In the genomic region with DNA sequence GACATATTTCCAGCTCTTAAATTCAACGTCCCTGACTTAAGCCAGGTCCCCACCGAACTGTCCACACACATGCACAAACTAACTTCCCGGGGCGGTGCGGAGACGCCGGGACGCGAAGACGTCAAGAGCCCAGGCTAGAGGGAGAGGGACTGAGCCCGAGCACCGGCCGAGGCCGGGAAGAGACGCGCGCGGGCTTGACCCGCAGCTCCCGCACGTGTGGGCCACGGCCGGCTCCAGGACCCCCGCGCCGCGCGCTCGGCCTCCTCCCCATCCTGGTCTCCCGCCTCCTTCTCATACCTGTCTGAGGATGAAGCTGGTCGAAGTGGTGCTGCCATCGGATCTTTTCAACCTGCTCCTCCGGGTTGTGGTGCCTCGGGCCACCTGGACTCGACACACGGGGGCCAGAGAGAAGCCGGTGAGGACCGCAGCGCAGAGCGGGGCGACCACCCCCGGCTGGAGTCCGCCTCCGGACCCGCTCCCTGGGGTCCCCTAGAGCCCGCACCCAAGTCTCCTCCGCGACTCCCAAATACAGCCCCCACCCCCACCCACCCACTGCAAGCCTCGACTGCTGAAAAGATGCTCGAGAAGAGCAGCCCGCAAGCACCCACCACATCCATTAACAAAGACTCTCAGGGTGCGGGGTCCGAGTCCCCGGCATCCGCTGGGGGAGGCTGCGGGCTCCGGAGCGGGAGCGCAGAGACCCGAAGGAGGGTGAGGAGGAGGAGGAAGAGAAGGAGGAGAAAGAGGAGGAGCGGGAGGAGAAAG, we compare ENCODE assay signal across 7 cellular contexts. TPM values are rescaled to one million over a fixed set of nuclear protein-coding genes. Genes with fewer than 3 reads are reported as not detected.
DNase-seq lines count a peak whose midpoint lies in the region; ATAC-seq and TF ChIP-seq lines count a peak whose summit lies in the region.

No MANE protein-coding gene starts in this region.

- H3K4me1 Mint-ChIP-seq in activated T-helper 2 cell treated with anti-CD3 and anti-CD28 coated beads, Interferon-gamma antibody, Interleukin-2, Interleukin-4, amounts not matched to agents 10 μg/mL and 5 μg/mL and 100 μg/mL, durations not matched to agents 14 hours and 24 hours and 36 hours (ENCODE audit: low read depth): peaks cover 15% of the 10 kb centered on the region

- H3K9me3 ChIP-seq in heart right ventricle (no peaks in the 10 kb centered on the region), psoas muscle (no peaks in the 10 kb centered on the region)

- TF ChIP-seq CTCF in GM13976 (IDR thresholded peaks at IDR 0.05; ENCODE audit: borderline replicate concordance, control extremely low read depth, extremely low read depth, insufficient read depth, missing control alignments): no peak
- no peak for TF ChIP-seq CTCF in heart right ventricle (IDR thresholded peaks at IDR 0.05)
- TF ChIP-seq CTCF in psoas muscle (IDR thresholded peaks at IDR 0.05): no peak

- peak overlapping the region in 1 of 10 donors; percentile 6 for H3K27ac ChIP-seq in heart right ventricle
- no peak overlapping the region for H3K27ac ChIP-seq in psoas muscle

- ATAC-seq in HG03139 (IDR thresholded peaks at IDR 0.05; ENCODE audit: unreplicated experiment) (peak; percentile 19), heart right ventricle (peak; percentile 54 to 82 (median 72)), psoas muscle (peak; percentile 67 to 78 (median 74)), GM19467 (IDR thresholded peaks at IDR 0.05; ENCODE audit: unreplicated experiment) (no peak)

- DNase-seq in GM13976 (ENCODE audit: low spot score) (peak; percentile 71), heart right ventricle (peak; percentile 5 to 29), psoas muscle (peak; percentile 36 to 58)
- no peak for DNase-seq in activated T-helper 2 cell treated with anti-CD3 and anti-CD28 coated beads, Interferon-gamma antibody, Interleukin-2, Interleukin-4, amounts not matched to agents 10 μg/mL and 5 μg/mL and 100 μg/mL, durations not matched to agents 14 hours and 24 hours and 36 hours (ENCODE audit: low spot score)
- no peak for DNase-seq in activated CD4-positive, CD25-positive, alpha-beta regulatory T cell (lab: John Stamatoyannopoulos, UW)

- intact Hi-C loops in activated T-helper 2 cell treated with anti-CD3 and anti-CD28 coated beads, Interferon-gamma antibody, Interleukin-2, Interleukin-4, amounts not matched to agents 10 μg/mL and 5 μg/mL and 100 μg/mL, durations not matched to agents 14 hours and 24 hours and 36 hours (cut with micrococcal nuclease): no loop called here
- intact Hi-C loops in heart right ventricle (cut with DNase I) (loop anchor here in 1 of 10 donors (5.0 kb wide), 1 partner anchor 61 kb away; no protein-coding TSS in a partner anchor), psoas muscle (cut with DNase I) (no loop called here)

- H3K36me3 ChIP-seq in heart right ventricle (no peaks in the 10 kb centered on the region), psoas muscle (ENCODE audit: insufficient read depth in 1 of 2, low read depth in 1 of 2) (no peaks in the 10 kb centered on the region)

- no peaks in the 10 kb centered on the region for H3K9me3 Mint-ChIP-seq in activated T-helper 2 cell treated with anti-CD3 and anti-CD28 coated beads, Interferon-gamma antibody, Interleukin-2, Interleukin-4, amounts not matched to agents 10 μg/mL and 5 μg/mL and 100 μg/mL, durations not matched to agents 14 hours and 24 hours and 36 hours

- peak overlapping the region; percentile 62 for H3K4me3 Mint-ChIP-seq in activated T-helper 2 cell treated with anti-CD3 and anti-CD28 coated beads, Interferon-gamma antibody, Interleukin-2, Interleukin-4, amounts not matched to agents 10 μg/mL and 5 μg/mL and 100 μg/mL, durations not matched to agents 14 hours and 24 hours and 36 hours (ENCODE audit: low read depth)

- no peaks in the 10 kb centered on the region for H3K36me3 Mint-ChIP-seq in activated T-helper 2 cell treated with anti-CD3 and anti-CD28 coated beads, Interferon-gamma antibody, Interleukin-2, Interleukin-4, amounts not matched to agents 10 μg/mL and 5 μg/mL and 100 μg/mL, durations not matched to agents 14 hours and 24 hours and 36 hours (ENCODE audit: low read depth)

- peaks cover 0 to 27% (median 13%) of the 10 kb centered on the region in 9 donors for H3K4me1 ChIP-seq in heart right ventricle
- H3K4me1 ChIP-seq in psoas muscle: peaks cover 11% of the 10 kb centered on the region

- H3K27me3 Mint-ChIP-seq in activated T-helper 2 cell treated with anti-CD3 and anti-CD28 coated beads, Interferon-gamma antibody, Interleukin-2, Interleukin-4, amounts not matched to agents 10 μg/mL and 5 μg/mL and 100 μg/mL, durations not matched to agents 14 hours and 24 hours and 36 hours (ENCODE audit: low read depth): peaks cover 54% of the 10 kb centered on the region

- H3K27ac Mint-ChIP-seq in activated T-helper 2 cell treated with anti-CD3 and anti-CD28 coated beads, Interferon-gamma antibody, Interleukin-2, Interleukin-4, amounts not matched to agents 10 μg/mL and 5 μg/mL and 100 μg/mL, durations not matched to agents 14 hours and 24 hours and 36 hours: no peak overlapping the region

- H3K27me3 ChIP-seq in heart right ventricle: peaks cover 0 to 52% (median 16%) of the 10 kb centered on the region in 7 donors
- H3K27me3 ChIP-seq in psoas muscle (ENCODE audit: insufficient read depth in 3 of 3, low read length in 2 of 3): peaks cover 0 to 35% (median 12%) of the 10 kb centered on the region in 3 donors

- in situ Hi-C loops in GM13976 (cut with MboI; ENCODE audit: low sequenced_read_pairs, unreplicated experiment): no loop called here

- 0 to 1% methylated on average over 61 of the region's 61 CpGs for WGBS in heart right ventricle, 2 donors
- WGBS in psoas muscle, 3 donors: 0 to 1% (median 1%) methylated on average over 56 to 61 of the region's 61 CpGs

- H3K4me3 ChIP-seq in heart right ventricle (peak overlapping the region; percentile 50 to 82 (median 66)), psoas muscle (peak overlapping the region; percentile 79)

RNA-seq across cellular contexts. Expression of a gene that starts 0.6 kb away (rescaled TPM):
- 0.23 and 0.39 TPM in 2 replicates for total RNA-seq in activated T-helper 2 cell treated with anti-CD3 and anti-CD28 coated beads, Interferon-gamma antibody, Interleukin-2, Interleukin-4, amounts not matched to agents 10 μg/mL and 5 μg/mL and 100 μg/mL, durations not matched to agents 14 hours and 24 hours and 36 hours
- under 1 TPM; 0.22 to 0.95 (median 0.44) TPM for total RNA-seq in heart right ventricle
- under 1 TPM; 0.09 to 0.29 TPM for polyA plus RNA-seq in heart right ventricle
- 1 to 10 TPM in 1 of 4 donors, under 1 TPM in 3; 0.21 to 1.1 (median 0.27) TPM for total RNA-seq in psoas muscle
- under 1 TPM; 0.10 to 0.17 (median 0.13) TPM for polyA plus RNA-seq in psoas muscle

Comparison
In these comparisons a context has a peak if more than half of its experiments do, and no peak if none do; other contexts are left out.
1. DNase-seq: peak in GM13976 (single experiment), heart right ventricle (2 of 2) and psoas muscle (2 of 2); none in activated T-helper 2 cell treated with anti-CD3 and anti-CD28 coated beads, Interferon-gamma antibody, Interleukin-2, Interleukin-4, amounts not matched to agents 10 μg/mL and 5 μg/mL and 100 μg/mL, durations not matched to agents 14 hours and 24 hours and 36 hours (single experiment) and activated CD4-positive, CD25-positive, alpha-beta regulatory T cell (0 of 4).